In genomic region chr3:45567730-45568172, GRCh38 we compare ENCODE assay signal across 8 cellular contexts. TPM values are rescaled to one million over a fixed set of nuclear protein-coding genes. Genes with fewer than 3 reads are reported as not detected.
DNase-seq lines count a peak whose midpoint lies in the region; ATAC-seq and TF ChIP-seq lines count a peak whose summit lies in the region.

No MANE protein-coding gene starts in this region.

- intact Hi-C loops in adrenal gland (cut with DNase I) = no loop called here
- intact Hi-C loops in stomach (cut with DNase I; ENCODE audit: low total_unique reads) = no loop called here

- H3K36me3 ChIP-seq in DND-41 (ENCODE audit: insufficient read depth, low read length) (no peaks in the 10 kb centered on the region), adrenal gland (replicated peaks in 1 of 2) (no peaks in the 10 kb centered on the region), stomach (no peaks in the 10 kb centered on the region)

- WGBS in adrenal gland, 4 donors = 57 to 78% (median 67%) methylated on average over 8 of the region's 8 CpGs
- 65 to 74% (median 68%) methylated on average over 8 of the region's 8 CpGs for WGBS in stomach, 5 donors

- H3K9me3 ChIP-seq in DND-41 (ENCODE audit: insufficient read depth, low read length, severe bottlenecking) = no peaks in the 10 kb centered on the region
- H3K9me3 ChIP-seq in adrenal gland (replicated peaks in 1 of 3) = no peaks in the 10 kb centered on the region
- H3K9me3 ChIP-seq in stomach = no peaks in the 10 kb centered on the region

- TF ChIP-seq EP300 in stomach (IDR thresholded peaks at IDR 0.05) = no peak

- H3K4me3 ChIP-seq in DND-41 (ENCODE audit: low read depth in 1 of 2, low read length in 2 of 2) (no peak overlapping the region), NB4 (ENCODE audit: low read depth, low read length) (no peak overlapping the region), adrenal gland (no peak overlapping the region), stomach (no peak overlapping the region)

- H4K20me1 ChIP-seq in DND-41 (ENCODE audit: insufficient read depth, low read length) = no peaks in the 10 kb centered on the region

- no peak overlapping the region for H3K4me2 ChIP-seq in DND-41 (ENCODE audit: insufficient read depth, low read length)

- TF ChIP-seq CTCF in DND-41 (IDR thresholded peaks at IDR 0.05; ENCODE audit: borderline replicate concordance, extremely low read depth, low read length, poor library complexity, severe bottlenecking) (no peak), NB4 (IDR thresholded peaks at IDR 0.05; ENCODE audit: low read depth, low read length) (no peak), adrenal gland (IDR thresholded peaks at IDR 0.05) (no peak), stomach (IDR thresholded peaks at IDR 0.05) (no peak)

- ATAC-seq in DND-41 (ENCODE audit: insufficient read depth, low read depth) (peak; percentile 78), GM21447 (IDR thresholded peaks at IDR 0.05; ENCODE audit: unreplicated experiment) (peak; percentile 61)

- H3K9ac ChIP-seq in DND-41 (ENCODE audit: low read depth, low read length) = no peak overlapping the region

- no peak overlapping the region; the same call in 1 of the 2 replicates for H3K27ac ChIP-seq in DND-41 (ENCODE audit: low read length)
- peak overlapping the region in 1 of 5 donors; percentile 5 for H3K27ac ChIP-seq in adrenal gland
- H3K27ac ChIP-seq in stomach = peak overlapping the region in 1 of 5 donors; percentile 7

- no peak overlapping the region for H2AFZ ChIP-seq in DND-41 (ENCODE audit: low read depth, low read length)

- peak; percentile 49 for DNase-seq in DND-41
- peak; percentile 15 for DNase-seq in NB4 (ENCODE audit: low read depth)
- DNase-seq in germinal center (ENCODE audit: low spot score) = peak; percentile 53
- DNase-seq in adrenal gland = no peak
- no peak for DNase-seq in stomach
- no peak for DNase-seq in SHP77 (lab: John Stamatoyannopoulos, UW)
- DNase-seq in SW 1271 (lab: John Stamatoyannopoulos, UW) = no peak

- H3K27me3 ChIP-seq in DND-41 (ENCODE audit: insufficient read depth, low read length, poor library complexity) (no peaks in the 10 kb centered on the region), adrenal gland (no peaks in the 10 kb centered on the region), stomach (no peaks in the 10 kb centered on the region)

- H3K4me1 ChIP-seq in DND-41 (ENCODE audit: insufficient read depth, low read length) = peaks cover 19% of the 10 kb centered on the region
- no peaks in the 10 kb centered on the region for H3K4me1 ChIP-seq in adrenal gland (replicated peaks in 1 of 2)
- H3K4me1 ChIP-seq in stomach = peaks cover 0 to 5% (median 2%) of the 10 kb centered on the region in 4 donors

- no peak for TF ChIP-seq POLR2A in NB4 (IDR thresholded peaks at IDR 0.05; ENCODE audit: extremely low read depth, insufficient read length)
- no peak for TF ChIP-seq POLR2A in adrenal gland (IDR thresholded peaks at IDR 0.05)
- no peak for TF ChIP-seq POLR2A in stomach (IDR thresholded peaks at IDR 0.05)

- H3K79me2 ChIP-seq in DND-41 (ENCODE audit: insufficient read depth, low read length) = no peaks in the 10 kb centered on the region

RNA-seq across cellular contexts. Expression of gene LIMD1, which starts 26.8 kb away (rescaled TPM):
- total RNA-seq in adrenal gland (10 to 100 TPM in 7 of 8 donors, 1 to 10 TPM in 1; 8.1 to 27.2 (median 20.6) TPM), stomach (10 to 100 TPM; 10.1 to 91.1 (median 25.3) TPM)
- polyA plus RNA-seq in adrenal gland (1 to 10 TPM; 2.0 to 8.3 (median 5.6) TPM), stomach (1 to 10 TPM; 2.3 to 3.7 (median 3.4) TPM)

Comparison
In these comparisons a context has a peak if more than half of its experiments do, and no peak if none do; other contexts are left out.
1. DNase-seq: peak in DND-41 (single experiment), NB4 (single experiment) and germinal center (single experiment); none in adrenal gland (0 of 7), stomach (single experiment), SHP77 (0 of 2) and SW 1271 (0 of 2).